Comparison of ENCODE assay signal across 1 cellular context in genomic region chr12:112107728-112108447, GRCh38.
TF ChIP-seq lines count a peak whose summit lies in the region.

No MANE protein-coding gene starts in this region.

TF ChIP-seq in IMR-90, 13 proteins besides CTCF, POLR2A, EP300 and RAD21 (continued from another document):
- TF ChIP-seq ELK1 (IDR thresholded peaks at IDR 0.05; ENCODE audit: borderline replicate concordance, low read depth, low read length): no peak
- TF ChIP-seq USF2 (IDR thresholded peaks at IDR 0.05; ENCODE audit: low read depth, low read length): no peak
- TF ChIP-seq CEBPB (IDR thresholded peaks at IDR 0.05; ENCODE audit: low read depth, low read length): no peak
- TF ChIP-seq SMC3 (IDR thresholded peaks at IDR 0.05; ENCODE audit: low read depth, low read length): no peak
- no peak for TF ChIP-seq MXI1 (IDR thresholded peaks at IDR 0.05; ENCODE audit: borderline replicate concordance, low read depth, low read length)
- no peak for TF ChIP-seq FOS (IDR thresholded peaks at IDR 0.05; ENCODE audit: low read depth, low read length)
